28 cellular contexts compared by ENCODE assay signal in genomic region chr2:204361738-204362137, GRCh38.
"Had no signal": no experiment of that assay in that cellular context is flagged by ENCODE, and none has a peak within 500 bp of the region (broad histone marks: within the 10 kb centered on the region; RNA-seq: fewer than 3 reads in every experiment).

No MANE protein-coding gene starts in this region.

- H3K4me1 Mint-ChIP-seq: stimulated activated effector memory CD8-positive, alpha-beta T cell treated with anti-CD3 and anti-CD28 coated beads, Interleukin-12 subunit alpha, Interleukin-12 subunit beta, amount 100 ng/mL, for 72 hours; stimulated activated memory B cell treated with anti-CD40 and anti-IgM and Interleukin-4, amounts not matched to agents 10 μg/mL and 1 μg/mL and 100 μg/mL, for 72 hours; stimulated activated naive B cell treated with anti-CD40 and anti-IgM and Interleukin-4, amounts not matched to agents 10 μg/mL and 1 μg/mL and 100 μg/mL, for 72 hours; stimulated activated naive CD8-positive, alpha-beta T cell treated with anti-CD3 and anti-CD28 coated beads, Interleukin-15, amount 100 ng/mL, for 72 hours had no signal

- H3K4me3 Mint-ChIP-seq: stimulated activated effector memory CD8-positive, alpha-beta T cell treated with anti-CD3 and anti-CD28 coated beads, Interleukin-12 subunit alpha, Interleukin-12 subunit beta, amount 100 ng/mL, for 72 hours; stimulated activated memory B cell treated with anti-CD40 and anti-IgM and Interleukin-4, amounts not matched to agents 10 μg/mL and 1 μg/mL and 100 μg/mL, for 72 hours; stimulated activated naive B cell treated with anti-CD40 and anti-IgM and Interleukin-4, amounts not matched to agents 10 μg/mL and 1 μg/mL and 100 μg/mL, for 72 hours; stimulated activated naive CD8-positive, alpha-beta T cell treated with anti-CD3 and anti-CD28 coated beads, Interleukin-15, amount 100 ng/mL, for 72 hours; stimulated activated naive CD8-positive, alpha-beta T cell treated with anti-CD3 and anti-CD28 coated beads, Interleukin-15, Interleukin-2, amounts not matched to agents 100 ng/mL and 50 ng/mL, for 24 hours; type B pancreatic cell had no signal

- H3K9me3 Mint-ChIP-seq: stimulated activated effector memory CD8-positive, alpha-beta T cell treated with anti-CD3 and anti-CD28 coated beads, Interleukin-12 subunit alpha, Interleukin-12 subunit beta, amount 100 ng/mL, for 72 hours; stimulated activated memory B cell treated with anti-CD40 and anti-IgM and Interleukin-4, amounts not matched to agents 10 μg/mL and 1 μg/mL and 100 μg/mL, for 72 hours; stimulated activated naive B cell treated with anti-CD40 and anti-IgM and Interleukin-4, amounts not matched to agents 10 μg/mL and 1 μg/mL and 100 μg/mL, for 72 hours; stimulated activated naive CD8-positive, alpha-beta T cell treated with anti-CD3 and anti-CD28 coated beads, Interleukin-15, amount 100 ng/mL, for 72 hours; stimulated activated naive CD8-positive, alpha-beta T cell treated with anti-CD3 and anti-CD28 coated beads, Interleukin-15, Interleukin-2, amounts not matched to agents 100 ng/mL and 50 ng/mL, for 24 hours had no signal

- H3K4me3 ChIP-seq: stomach, suprapubic skin, testis, thoracic aorta, thyroid gland, tibial artery, tibial nerve, transverse colon, upper lobe of left lung, upper lobe of right lung, uterus, vagina had no signal

- H3K27ac Mint-ChIP-seq: stimulated activated effector memory CD8-positive, alpha-beta T cell treated with anti-CD3 and anti-CD28 coated beads, Interleukin-12 subunit alpha, Interleukin-12 subunit beta, amount 100 ng/mL, for 72 hours; stimulated activated memory B cell treated with anti-CD40 and anti-IgM and Interleukin-4, amounts not matched to agents 10 μg/mL and 1 μg/mL and 100 μg/mL, for 72 hours; stimulated activated naive B cell treated with anti-CD40 and anti-IgM and Interleukin-4, amounts not matched to agents 10 μg/mL and 1 μg/mL and 100 μg/mL, for 72 hours; stimulated activated naive CD8-positive, alpha-beta T cell treated with anti-CD3 and anti-CD28 coated beads, Interleukin-15, amount 100 ng/mL, for 72 hours; stimulated activated naive CD8-positive, alpha-beta T cell treated with anti-CD3 and anti-CD28 coated beads, Interleukin-15, Interleukin-2, amounts not matched to agents 100 ng/mL and 50 ng/mL, for 24 hours; type B pancreatic cell had no signal

- H3K27ac ChIP-seq: stomach, suprapubic skin, testis, thoracic aorta, thyroid gland, tibial artery, tibial nerve, transverse colon, upper lobe of left lung, upper lobe of right lung, uterus, vagina had no signal

- H3K36me3 Mint-ChIP-seq: stimulated activated effector memory CD8-positive, alpha-beta T cell treated with anti-CD3 and anti-CD28 coated beads, Interleukin-12 subunit alpha, Interleukin-12 subunit beta, amount 100 ng/mL, for 72 hours; stimulated activated memory B cell treated with anti-CD40 and anti-IgM and Interleukin-4, amounts not matched to agents 10 μg/mL and 1 μg/mL and 100 μg/mL, for 72 hours; stimulated activated naive B cell treated with anti-CD40 and anti-IgM and Interleukin-4, amounts not matched to agents 10 μg/mL and 1 μg/mL and 100 μg/mL, for 72 hours; type B pancreatic cell had no signal

- DNase-seq: stimulated activated CD4-positive, alpha-beta T cell treated with anti-CD3 and anti-CD28 coated beads, Interleukin-2, amount 100 ng/mL, for 48 hours; stimulated activated CD4-positive, alpha-beta T cell treated with anti-CD3 and anti-CD28 coated beads, Interleukin-4, amount 100 ng/mL, for 1 hour; stimulated activated CD4-positive, alpha-beta T cell treated with anti-CD3 and anti-CD28 coated beads, Interleukin-4, amount 100 ng/mL, for 24 hours; stimulated activated CD4-positive, alpha-beta T cell treated with anti-CD3 and anti-CD28 coated beads, Interleukin-4, amount 100 ng/mL, for 4 hours; stimulated activated CD8-positive, alpha-beta memory T cell treated with anti-CD3 and anti-CD28 coated beads, Interleukin-4, amount 100 ng/mL, for 48 hours; stimulated activated naive B cell treated with anti-CD40 and anti-IgM and Interleukin-4, amounts not matched to agents 10 μg/mL and 1 μg/mL and 100 μg/mL, for 72 hours; stimulated activated naive CD4-positive, alpha-beta T cell; stimulated activated naive CD4-positive, alpha-beta T cell treated with Interleukin-2 at 50 U/mL for 16 hours; stimulated activated naive CD8-positive, alpha-beta T cell treated with anti-CD3 and anti-CD28 coated beads, Interleukin-15, amount 100 ng/mL, for 72 hours; stimulated activated naive CD8-positive, alpha-beta T cell treated with anti-CD3 and anti-CD28 coated beads, Interleukin-15, Interleukin-2, amounts not matched to agents 100 U/mL and 50 U/mL, for 24 hours; stomach; substantia nigra; testis; thyroid gland; tibial artery; transverse colon; trophoblast cell; upper lobe of left lung; upper lobe of right lung; uterus had no signal

- H3K36me3 ChIP-seq: stomach, suprapubic skin, thoracic aorta, thyroid gland, tibial artery, tibial nerve, transverse colon, upper lobe of left lung, upper lobe of right lung, uterus, vagina had no signal

- H3K27me3 ChIP-seq: stomach, suprapubic skin, testis, thyroid gland, tibial artery, tibial nerve, transverse colon, upper lobe of left lung, upper lobe of right lung, uterus, vagina had no signal

- H3K9me3 ChIP-seq: stomach, suprapubic skin, testis, thoracic aorta, thyroid gland, tibial artery, tibial nerve, transverse colon, upper lobe of left lung, upper lobe of right lung, uterus, vagina had no signal

- H3K27me3 Mint-ChIP-seq: stimulated activated memory B cell treated with anti-CD40 and anti-IgM and Interleukin-4, amounts not matched to agents 10 μg/mL and 1 μg/mL and 100 μg/mL, for 72 hours had no signal
